In genomic region chr18:9905401-9905922, GRCh38 we compare ENCODE assay signal across 22 cellular contexts. TPM values are rescaled to one million over a fixed set of nuclear protein-coding genes. Genes with fewer than 3 reads are reported as not detected.
A peak's percentile ranks its signal among the peaks of the same experiment; 100 is the strongest.
DNase-seq lines count a peak whose midpoint lies in the region; FAIRE-seq and TF ChIP-seq lines count a peak whose summit lies in the region.
"Had no signal": no experiment of that assay in that cellular context is flagged by ENCODE, and none has a peak within 500 bp of the region (broad histone marks: within the 10 kb centered on the region; RNA-seq: fewer than 3 reads in every experiment).

No MANE protein-coding gene starts in this region.

- H2BK120ac ChIP-seq in mesendoderm (ENCODE audit: low read depth, low read length), result no peak overlapping the region

- H3K36me3 ChIP-seq in neutrophil (no peaks in the 10 kb centered on the region), mesendoderm (ENCODE audit: control insufficient read depth, insufficient read depth, low read length) (no peaks in the 10 kb centered on the region)
- H3K36me3 ChIP-seq: brain microvascular endothelial cell, heart right ventricle, thyroid gland had no signal

- H2BK15ac ChIP-seq in mesendoderm (replicated peaks; ENCODE audit: low read depth), result no peak overlapping the region

- H3K18ac ChIP-seq in mesendoderm (ENCODE audit: low read length), result no peak overlapping the region

- H3K4ac ChIP-seq in mesendoderm (ENCODE audit: low read depth, low read length), result no peak overlapping the region

- FAIRE-seq in RCC 7860 (lab: Jason Lieb, UNC), result peak; percentile 59
- FAIRE-seq: GM18507 had no signal

- peaks cover 23 to 25% of the 10 kb centered on the region in 2 experiments for H3K4me1 ChIP-seq in neutrophil (ENCODE audit: control insufficient read depth in 1 of 2, insufficient read depth in 1 of 2, low read depth in 1 of 2, low read length in 1 of 2)
- H3K4me1 ChIP-seq in mesendoderm (ENCODE audit: control insufficient read depth, low read depth, low read length), result no peaks in the 10 kb centered on the region
- H3K4me1 ChIP-seq: thyroid gland had no signal

- no peak overlapping the region for H3K23ac ChIP-seq in mesendoderm (ENCODE audit: low read length)

- no peak for TF ChIP-seq CTCF in neutrophil (IDR thresholded peaks at IDR 0.05)

- no peaks in the 10 kb centered on the region for H3K9me3 ChIP-seq in neutrophil
- H3K9me3 ChIP-seq: heart right ventricle, thyroid gland had no signal

- no peak overlapping the region for H3K56ac ChIP-seq in mesendoderm (ENCODE audit: low read length)

- peak overlapping the region; percentile 61 for H3K27ac ChIP-seq in neutrophil
- H3K27ac ChIP-seq in mesendoderm (ENCODE audit: low read depth, low read length), result no peak overlapping the region
- H3K27ac ChIP-seq: brain microvascular endothelial cell, heart right ventricle, thyroid gland had no signal

- no peak overlapping the region for H4K8ac ChIP-seq in mesendoderm (ENCODE audit: low read depth, low read length)

- no peak overlapping the region for H2BK5ac ChIP-seq in mesendoderm (ENCODE audit: low read length)

- no peak overlapping the region for H4K5ac ChIP-seq in mesendoderm (ENCODE audit: low read length)

- DNase-seq in ELR (ENCODE audit: low read depth) (peak; percentile 32), RCC 7860 (ENCODE audit: low spot score) (peak; percentile 57), fibroblast of gingiva (ENCODE audit: low read depth) (peak; percentile 77), NCI-H2196 treated with DMSO at 0.1 percent for 48 hours (lab: John Stamatoyannopoulos, UW; ENCODE audit: unreplicated experiment) (no peak), mucosa of gallbladder (ENCODE audit: low spot score) (no peak), mesendoderm (no peak), NCI-H2107 (lab: John Stamatoyannopoulos, UW) (no peak)
- DNase-seq: activated CD4-positive, alpha-beta T cell treated with anti-CD3 and anti-CD28 coated beads for 36 hours; activated CD8-positive, alpha-beta memory T cell treated with anti-CD3 and anti-CD28 coated beads, Interleukin-2, amount 50 U/mL, for 48 hours; activated naive CD4-positive, alpha-beta T cell treated with Interleukin-2 at 50 U/mL for 16 hours; brain microvascular endothelial cell; heart right ventricle; natural killer cell; NCI-H1930; NCI-H526; right cardiac atrium; stimulated activated CD8-positive, alpha-beta memory T cell treated with anti-CD3 and anti-CD28 coated beads, Interleukin-4, amount 100 ng/mL, for 48 hours; T-helper 9 cell; thyroid gland had no signal

- H3K79me2 ChIP-seq in mesendoderm (ENCODE audit: control insufficient read depth, insufficient read depth, low read length), result no peaks in the 10 kb centered on the region

- no CpG with 5 or more reads among the region's 5 CpGs for WGBS in mesendoderm (ENCODE audit: extremely low coverage, insufficient coverage, low lambda C conversion rate)

- no peak overlapping the region for H3K9ac ChIP-seq in mesendoderm (ENCODE audit: low read length)

- no peak overlapping the region for H3K4me2 ChIP-seq in mesendoderm (ENCODE audit: low read length)

- no peak overlapping the region for H2AK5ac ChIP-seq in mesendoderm (ENCODE audit: low read length)

- no peaks in the 10 kb centered on the region for H3K79me1 ChIP-seq in mesendoderm (ENCODE audit: low read length)

- H3K4me3 ChIP-seq in neutrophil (ENCODE audit: low read depth in 1 of 2, low read length in 1 of 2) (no peak overlapping the region), mesendoderm (ENCODE audit: low read length) (no peak overlapping the region)
- H3K4me3 ChIP-seq: heart right ventricle, thyroid gland had no signal

- H3K27me3 ChIP-seq in neutrophil (no peaks in the 10 kb centered on the region), mesendoderm (ENCODE audit: insufficient read depth, low read length, poor library complexity) (no peaks in the 10 kb centered on the region)
- H3K27me3 ChIP-seq: brain microvascular endothelial cell, thyroid gland had no signal

RNA-seq across cellular contexts. Expression of gene VAPA, which starts 8.4 kb away (rescaled TPM):
- total RNA-seq in mucosa of gallbladder, result 213 TPM
- 128 TPM for polyA plus RNA-seq in mesendoderm (2013, experiment 1 of 2)
- 129 TPM for polyA plus RNA-seq in mesendoderm (2013, experiment 2 of 2)

RNA-seq across cellular contexts. Expression of gene TXNDC2, which starts 19.7 kb away (rescaled TPM):
- not detected for total RNA-seq in mucosa of gallbladder
- polyA plus RNA-seq in mesendoderm (2013, experiment 1 of 2), result 0.11 TPM
- 0.32 TPM for polyA plus RNA-seq in mesendoderm (2013, experiment 2 of 2)
- total RNA-seq: activated CD4-positive, alpha-beta T cell treated with anti-CD3 and anti-CD28 coated beads for 36 hours; left lobe of liver; natural killer cell; thyroid gland had no signal
- polyA plus RNA-seq: right cardiac atrium had no signal

Comparison
In these comparisons a context has a peak if more than half of its experiments do, and no peak if none do; other contexts are left out.
1. DNase-seq: peak in ELR (single experiment), RCC 7860 (single experiment) and fibroblast of gingiva (single experiment); none in NCI-H2196 treated with DMSO at 0.1 percent for 48 hours (single experiment), mucosa of gallbladder (single experiment), mesendoderm (single experiment) and NCI-H2107 (single experiment).